ENCODE assay signal across 22 cellular contexts in genomic region chr9:108924436-108924835, GRCh38. TPM values are rescaled to one million over a fixed set of nuclear protein-coding genes. Genes with fewer than 3 reads are reported as not detected.
DNase-seq lines count a peak whose midpoint lies in the region; ATAC-seq lines count a peak whose summit lies in the region.
"Had no signal": no experiment of that assay in that cellular context is flagged by ENCODE, and none has a peak within 500 bp of the region (broad histone marks: within the 10 kb centered on the region; RNA-seq: fewer than 3 reads in every experiment).

No MANE protein-coding gene starts in this region.

- no peaks in the 10 kb centered on the region for H3K9me3 Mint-ChIP-seq in activated T-helper 17 cell treated with anti-CD3 and anti-CD28 coated beads, Interleukin-2, amount 50 U/mL, for 72 hours
- H3K9me3 Mint-ChIP-seq: CD8-positive, alpha-beta memory T cell had no signal

- no peaks in the 10 kb centered on the region for H3K4me1 Mint-ChIP-seq in activated T-helper 17 cell treated with anti-CD3 and anti-CD28 coated beads, Interleukin-2, amount 50 U/mL, for 72 hours
- H3K4me1 Mint-ChIP-seq: B cell had no signal

- no peak for ATAC-seq in activated T-helper 17 cell treated with anti-CD3 and anti-CD28 coated beads, Interleukin-2, amount 50 U/mL, for 72 hours (replicated peaks)
- ATAC-seq in HG02798 (IDR thresholded peaks at IDR 0.05; ENCODE audit: poor library complexity, unreplicated experiment): no peak

- intact Hi-C loops in cardiac septum (cut with DNase I): no loop called here

- no peak overlapping the region for H3K4me3 Mint-ChIP-seq in activated T-helper 17 cell treated with anti-CD3 and anti-CD28 coated beads, Interleukin-2, amount 50 U/mL, for 72 hours
- H3K4me3 Mint-ChIP-seq: B cell; CD8-positive, alpha-beta memory T cell had no signal

- H3K36me3 Mint-ChIP-seq in activated T-helper 17 cell treated with anti-CD3 and anti-CD28 coated beads, Interleukin-2, amount 50 U/mL, for 72 hours (ENCODE audit: low read depth): peaks cover 100% of the 10 kb centered on the region

- no peaks in the 10 kb centered on the region for H3K27me3 Mint-ChIP-seq in activated T-helper 17 cell treated with anti-CD3 and anti-CD28 coated beads, Interleukin-2, amount 50 U/mL, for 72 hours
- H3K27me3 Mint-ChIP-seq: B cell; CD8-positive, alpha-beta memory T cell had no signal

- H3K27ac Mint-ChIP-seq in activated T-helper 17 cell treated with anti-CD3 and anti-CD28 coated beads, Interleukin-2, amount 50 U/mL, for 72 hours: peak overlapping the region; percentile 7
- H3K27ac Mint-ChIP-seq: B cell had no signal

- DNase-seq in NCI-H2171 treated with DMSO at 0.1 percent for 48 hours (lab: John Stamatoyannopoulos, UW) (peak; percentile 21), NCI-H2171 (lab: John Stamatoyannopoulos, UW) (no peak), DMS 273 treated with DMSO at 0.1 percent for 48 hours (lab: John Stamatoyannopoulos, UW) (peak; percentile 46), left kidney (ENCODE audit: low read depth, low spot score) (peak; percentile 21), GM19238 (ENCODE audit: insufficient read length, low spot score) (no peak), cardiac septum (ENCODE audit: low spot score) (no peak)
- DNase-seq: CD8-positive, alpha-beta memory T cell; DMS153; DND-41; KBM-7; MG63; NCI-H1105 treated with DMSO at 0.1 percent for 48 hours; NCI-H146; NCI-H2029 treated with DMSO at 0.1 percent for 48 hours; NCI-H526; NCI-H82; NK-92 treated with Interleukin-12 subunit alpha and Interleukin-12 subunit beta, amount 100 ng/mL, for 24 hours; Right ventricle myocardium superior; RPMI8226 had no signal

RNA-seq across cellular contexts. Expression of gene ELP1, which starts 9.5 kb away (rescaled TPM):
- total RNA-seq in activated T-helper 17 cell treated with anti-CD3 and anti-CD28 coated beads, Interleukin-2, amount 50 U/mL, for 72 hours: 10 to 100 TPM; 19.7 to 30.1 TPM
- 24.2 TPM for total RNA-seq in cardiac septum

RNA-seq across cellular contexts. Expression of gene ABITRAM, which starts 9.8 kb away (rescaled TPM):
- total RNA-seq in activated T-helper 17 cell treated with anti-CD3 and anti-CD28 coated beads, Interleukin-2, amount 50 U/mL, for 72 hours: 10 to 100 TPM; 11.6 to 14.8 TPM
- 11.1 TPM for total RNA-seq in cardiac septum

Comparison
In these comparisons a context has a peak if more than half of its experiments do, and no peak if none do; other contexts are left out.
1. DNase-seq: peak in NCI-H2171 treated with DMSO at 0.1 percent for 48 hours (single experiment), DMS 273 treated with DMSO at 0.1 percent for 48 hours (single experiment) and left kidney (single experiment); none in NCI-H2171 (single experiment), GM19238 (single experiment) and cardiac septum (single experiment).